Comparison of ENCODE assay signal across 8 cellular contexts in the genomic region with DNA sequence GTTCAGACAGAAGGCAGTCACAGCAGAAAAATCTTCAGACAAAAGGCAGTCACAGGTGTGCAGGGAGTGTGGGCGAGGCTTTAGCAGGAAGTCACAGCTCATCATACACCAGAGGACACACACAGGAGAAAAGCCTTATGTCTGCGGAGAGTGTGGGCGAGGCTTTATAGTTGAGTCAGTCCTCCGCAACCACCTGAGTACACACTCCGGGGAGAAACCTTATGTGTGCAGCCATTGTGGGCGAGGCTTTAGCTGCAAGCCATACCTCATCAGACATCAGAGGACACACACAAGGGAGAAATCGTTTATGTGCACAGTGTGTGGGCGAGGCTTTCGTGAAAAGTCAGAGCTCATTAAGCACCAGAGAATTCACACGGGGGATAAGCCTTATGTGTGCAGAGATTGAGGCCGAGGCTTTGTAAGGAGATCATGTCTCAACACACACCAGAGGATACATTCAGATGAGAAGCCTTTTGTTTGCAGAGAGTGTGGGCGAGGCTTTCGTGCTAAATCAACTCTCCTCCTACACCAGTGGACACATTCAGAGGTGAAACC. TPM values are rescaled to one million over a fixed set of nuclear protein-coding genes. Genes with fewer than 3 reads are reported as not detected.
DNase-seq lines count a peak whose midpoint lies in the region; TF ChIP-seq lines count a peak whose summit lies in the region.

No MANE protein-coding gene starts in this region.

- H3K36me3 ChIP-seq in kidney epithelial cell (ENCODE audit: control insufficient read depth, insufficient read depth, low read length), result no peaks in the 10 kb centered on the region

- H3K27me3 ChIP-seq in kidney epithelial cell (ENCODE audit: control insufficient read depth, insufficient read depth, low read length), result no peaks in the 10 kb centered on the region

- DNase-seq in NCI-H2107 treated with DMSO at 0.1 percent for 48 hours (lab: John Stamatoyannopoulos, UW; ENCODE audit: unreplicated experiment) (peak; percentile 35), kidney epithelial cell (ENCODE audit: low read depth) (peak; percentile 57), NCI-H226 (no peak), NCI-H1930 (lab: John Stamatoyannopoulos, UW) (no peak), EL (no peak), SHP77 treated with DMSO at 0.1 percent for 48 hours (lab: John Stamatoyannopoulos, UW) (no peak)
- peak; percentile 71 for DNase-seq in activated CD8-positive, alpha-beta memory T cell treated with anti-CD3 and anti-CD28 coated beads, Interleukin-2, amount 50 U/mL, for 24 hours (ENCODE audit: extremely low read depth)
- DNase-seq in stimulated activated CD8-positive, alpha-beta memory T cell treated with anti-CD3 and anti-CD28 coated beads, Interleukin-12 subunit alpha, Interleukin-12 subunit beta, amount 100 ng/mL, for 4 hours (ENCODE audit: low read depth), result peak; percentile 60

- no peak overlapping the region for H3K4me3 ChIP-seq in kidney epithelial cell (ENCODE audit: low read depth, low read length)

- TF ChIP-seq CTCF in kidney epithelial cell (IDR thresholded peaks at IDR 0.05; ENCODE audit: insufficient read depth, low read length, poor library complexity, severe bottlenecking), result no peak

RNA-seq across cellular contexts. Expression of a gene that starts 27.6 kb away (rescaled TPM):
- total RNA-seq in kidney epithelial cell, result 5.1 TPM in 2 replicates

RNA-seq across cellular contexts. Expression of a gene that starts 32.7 kb away (rescaled TPM):
- total RNA-seq in kidney epithelial cell, result 35.1 and 45.9 TPM in 2 replicates

RNA-seq across cellular contexts. Expression of a gene that starts 45.2 kb away (rescaled TPM):
- not detected in 2 replicates for total RNA-seq in kidney epithelial cell

Comparison
In these comparisons a context has a peak if more than half of its experiments do, and no peak if none do; other contexts are left out.
1. DNase-seq: peak in NCI-H2107 treated with DMSO at 0.1 percent for 48 hours (single experiment), activated CD8-positive, alpha-beta memory T cell treated with anti-CD3 and anti-CD28 coated beads, Interleukin-2, amount 50 U/mL, for 24 hours (single experiment), kidney epithelial cell (single experiment) and stimulated activated CD8-positive, alpha-beta memory T cell treated with anti-CD3 and anti-CD28 coated beads, Interleukin-12 subunit alpha, Interleukin-12 subunit beta, amount 100 ng/mL, for 4 hours (single experiment); none in NCI-H226 (single experiment), NCI-H1930 (0 of 2), EL (single experiment) and SHP77 treated with DMSO at 0.1 percent for 48 hours (single experiment).